In genomic region chr11:12087075-12087775, GRCh38 we compare ENCODE assay signal across 8 cellular contexts. TPM values are rescaled to one million over a fixed set of nuclear protein-coding genes. Genes with fewer than 3 reads are reported as not detected.
DNase-seq lines count a peak whose midpoint lies in the region; ATAC-seq, FAIRE-seq and TF ChIP-seq lines count a peak whose summit lies in the region.

No MANE protein-coding gene starts in this region.

- H3K79me2 ChIP-seq in ACC112 (ENCODE audit: control insufficient read depth, insufficient read depth, low read length, unreplicated experiment) (no peaks in the 10 kb centered on the region), OCI-LY3 (ENCODE audit: low read length) (no peaks in the 10 kb centered on the region)

- peak; percentile 16 for DNase-seq in amniotic epithelial cell (ENCODE audit: low read depth)
- no peak for DNase-seq in kidney
- DNase-seq in thyroid gland = peak; percentile 65 to 71
- DNase-seq in NCI-H2227 treated with DMSO at 0.1 percent for 48 hours (lab: John Stamatoyannopoulos, UW) = no peak
- DNase-seq in foreskin melanocyte = no peak

- H3K4me3 ChIP-seq in ACC112 (ENCODE audit: low read depth, low read length) = peak overlapping the region; percentile 64
- H3K4me3 ChIP-seq in OCI-LY3 (ENCODE audit: low read length) = no peak overlapping the region
- H3K4me3 ChIP-seq in kidney (ENCODE audit: low read length in 2 of 2) = no peak overlapping the region
- no peak overlapping the region for H3K4me3 ChIP-seq in thyroid gland (replicated peaks in 1 of 3)

- H3K27me3 ChIP-seq in ACC112 (ENCODE audit: insufficient read depth, low read length) (no peaks in the 10 kb centered on the region), OCI-LY3 (ENCODE audit: low read depth, low read length) (no peaks in the 10 kb centered on the region), thyroid gland (no peaks in the 10 kb centered on the region)

- H3K9me3 ChIP-seq in OCI-LY3 (ENCODE audit: insufficient read depth, low read length) = no peaks in the 10 kb centered on the region
- peaks cover 0 to 3% of the 10 kb centered on the region in 2 donors for H3K9me3 ChIP-seq in kidney (ENCODE audit: control insufficient read depth in 1 of 2, low read length in 2 of 2)
- no peaks in the 10 kb centered on the region for H3K9me3 ChIP-seq in thyroid gland

- H3K4me1 ChIP-seq in ACC112 (ENCODE audit: control insufficient read depth, insufficient read depth, low read length, unreplicated experiment) (peaks cover 67% of the 10 kb centered on the region), OCI-LY3 (ENCODE audit: low read length) (peaks cover 19% of the 10 kb centered on the region), kidney (ENCODE audit: control insufficient read depth in 1 of 2, insufficient read depth in 1 of 2, low read depth in 1 of 2, low read length in 2 of 2) (peaks cover 16 to 19% of the 10 kb centered on the region in 2 donors), thyroid gland (peaks cover 50 to 61% of the 10 kb centered on the region in 2 donors)

- H3K9ac ChIP-seq in OCI-LY3 (ENCODE audit: low read length) = no peak overlapping the region
- H3K9ac ChIP-seq in kidney (ENCODE audit: low read length in 2 of 2) = peak overlapping the region in 1 of 2 donors; percentile 15

- H4K20me1 ChIP-seq in OCI-LY3 (ENCODE audit: insufficient read depth, low read length) = no peaks in the 10 kb centered on the region

- no peak for TF ChIP-seq POLR2A in thyroid gland (IDR thresholded peaks at IDR 0.05)

- H2AFZ ChIP-seq in ACC112 (ENCODE audit: low read length, unreplicated experiment) (no peak overlapping the region), OCI-LY3 (ENCODE audit: low read depth, low read length) (peak overlapping the region; percentile 10; the same call in 1 of the 2 replicates)

- 70 to 73% methylated on average over 7 of the region's 7 CpGs for WGBS in thyroid gland, 2 donors

- peak; percentile 60 for ATAC-seq in GM21390 (IDR thresholded peaks at IDR 0.05; ENCODE audit: unreplicated experiment)

- FAIRE-seq in kidney (lab: Jason Lieb, UNC) = no peak

- H3K36me3 ChIP-seq in ACC112 (ENCODE audit: insufficient read depth, low read length) (peaks cover 7% of the 10 kb centered on the region; the same call in 1 of the 2 replicates), OCI-LY3 (replicated peaks; ENCODE audit: low read depth, low read length) (no peaks in the 10 kb centered on the region), kidney (ENCODE audit: control insufficient read depth in 1 of 2, insufficient read depth in 2 of 2, low read length in 2 of 2) (no peaks in the 10 kb centered on the region), thyroid gland (no peaks in the 10 kb centered on the region)

- TF ChIP-seq CTCF in OCI-LY3 (IDR thresholded peaks at IDR 0.05; ENCODE audit: low read depth, low read length) = no peak
- TF ChIP-seq CTCF in kidney (IDR thresholded peaks at IDR 0.05; ENCODE audit: borderline replicate concordance, extremely low read depth, insufficient read depth) = no peak
- TF ChIP-seq CTCF in thyroid gland (IDR thresholded peaks at IDR 0.05) = peak in 3 of 6 experiments; percentile 15 to 34 (median 21)

- H3K27ac ChIP-seq in ACC112 (ENCODE audit: low read depth, low read length) = peak overlapping the region; percentile 99
- H3K27ac ChIP-seq in OCI-LY3 (ENCODE audit: low read length) = no peak overlapping the region
- peak overlapping the region; percentile 84 to 90 for H3K27ac ChIP-seq in kidney (ENCODE audit: low read depth in 2 of 2, low read length in 2 of 2)
- peak overlapping the region; percentile 82 to 89 (median 86) for H3K27ac ChIP-seq in thyroid gland

- H3K4me2 ChIP-seq in OCI-LY3 (ENCODE audit: low read length) = no peak overlapping the region

- intact Hi-C loops in kidney (cut with DNase I) = no loop called here
- intact Hi-C loops in thyroid gland (cut with DNase I) = no loop called here

RNA-seq across cellular contexts. Expression of gene MICAL2, which starts 23.2 kb away (rescaled TPM):
- total RNA-seq in kidney (64.5 TPM), thyroid gland (10 to 100 TPM; 27.4 to 63.6 (median 51.9) TPM)
- 7.8 TPM for polyA plus RNA-seq in kidney (ENCODE audit: insufficient read depth, low read depth, low replicate concordance)

Comparison
In these comparisons a context has a peak if more than half of its experiments do, and no peak if none do; other contexts are left out.
1. DNase-seq: peak in amniotic epithelial cell (single experiment) and thyroid gland (2 of 2); none in kidney (single experiment), NCI-H2227 treated with DMSO at 0.1 percent for 48 hours (single experiment) and foreskin melanocyte (single experiment).